ENCODE assay signal across 26 cellular contexts in genomic region chr3:122342803-122343202, GRCh38. TPM values are rescaled to one million over a fixed set of nuclear protein-coding genes. Genes with fewer than 3 reads are reported as not detected.
"Had no signal": no experiment of that assay in that cellular context is flagged by ENCODE, and none has a peak within 500 bp of the region (broad histone marks: within the 10 kb centered on the region; RNA-seq: fewer than 3 reads in every experiment).

No MANE protein-coding gene starts in this region.

- H3K36me3 Mint-ChIP-seq: mesothelial cell of epicardium had no signal

- DNase-seq: dermis blood vessel endothelial cell; dorsolateral prefrontal cortex; effector CD4-positive, alpha-beta T cell; effector memory CD4-positive, alpha-beta T cell; esophagus squamous epithelium; foreskin fibroblast; foreskin melanocyte; gastrocnemius medialis; glutamatergic neuron; head of caudate nucleus; heart right ventricle; hippocampal formation; left cardiac atrium; left lung; left ventricle myocardium superior; lower lobe of right lung; mesenchymal stem cell; mucosa of descending colon; naive B cell had no signal

- H3K4me1 Mint-ChIP-seq: mesothelial cell of epicardium, naive B cell had no signal

- ATAC-seq: gastrocnemius medialis, heart right ventricle, left cardiac atrium, left lung, left ventricle myocardium superior, lower lobe of right lung, mucosa of descending colon had no signal

- H3K4me3 Mint-ChIP-seq: mesothelial cell of epicardium, naive B cell had no signal

- H3K27ac Mint-ChIP-seq: mesothelial cell of epicardium, naive B cell had no signal

- H3K4me3 ChIP-seq: coronary artery, dorsolateral prefrontal cortex, esophagus squamous epithelium, gastrocnemius medialis, heart right ventricle, left lung, lower lobe of right lung, mucosa of descending colon had no signal

RNA-seq across cellular contexts. Expression of gene CSTA, which starts 17.8 kb away (rescaled TPM):
- total RNA-seq: dermis blood vessel endothelial cell, endothelial cell of umbilical vein, epithelial cell of proximal tubule, glomerular endothelial cell, kidney epithelial cell, lung microvascular endothelial cell, mesothelial cell of epicardium had no signal
